29 cellular contexts compared by ENCODE assay signal in genomic region chr2:22970991-22971390, GRCh38.
"Had no signal": no experiment of that assay in that cellular context is flagged by ENCODE, and none has a peak within 500 bp of the region (broad histone marks: within the 10 kb centered on the region; RNA-seq: fewer than 3 reads in every experiment).

No MANE protein-coding gene starts in this region.

- H3K9me3 ChIP-seq: ascending aorta, MG63, SJCRH30 had no signal

- H3K9me3 Mint-ChIP-seq: activated CD4-positive, alpha-beta T cell treated with anti-CD3 and anti-CD28 coated beads, Interleukin-2, amount 10 ng/mL, durations not matched to agents 24 days and 14 days; activated CD8-positive, alpha-beta T cell treated with anti-CD3 and anti-CD28 coated beads for 36 hours; activated naive CD4-positive, alpha-beta T cell treated with anti-CD3 and anti-CD28 coated beads, Interleukin-2, amount 50 U/mL, for 24 hours; activated naive CD8-positive, alpha-beta T cell treated with anti-CD3 and anti-CD28 coated beads, Interleukin-2, amount 10 ng/mL, durations not matched to agents 7 days and 5 days had no signal

- H3K36me3 Mint-ChIP-seq: activated naive CD4-positive, alpha-beta T cell treated with anti-CD3 and anti-CD28 coated beads, Interleukin-2, amount 50 U/mL, for 24 hours; activated naive CD8-positive, alpha-beta T cell treated with anti-CD3 and anti-CD28 coated beads, Interleukin-2, amount 10 ng/mL, durations not matched to agents 7 days and 5 days had no signal

- H3K4me1 Mint-ChIP-seq: activated CD4-positive, alpha-beta T cell treated with anti-CD3 and anti-CD28 coated beads, Interleukin-2, amount 10 ng/mL, durations not matched to agents 24 days and 14 days; activated naive CD4-positive, alpha-beta T cell treated with anti-CD3 and anti-CD28 coated beads, Interleukin-2, amount 50 U/mL, for 24 hours; activated naive CD8-positive, alpha-beta T cell treated with anti-CD3 and anti-CD28 coated beads, Interleukin-2, amount 10 ng/mL, durations not matched to agents 7 days and 5 days; activated T-helper 17 cell treated with anti-CD3 and anti-CD28 coated beads, Interleukin-2, amount 50 U/mL, for 72 hours had no signal

- H3K27me3 ChIP-seq: ascending aorta, cardiac muscle cell, MG63, SJCRH30 had no signal

- ATAC-seq: activated CD8-positive, alpha-beta T cell treated with anti-CD3 and anti-CD28 coated beads for 36 hours; activated T-cell treated with anti-CD3 and anti-CD28 coated beads, Interleukin-2, amount 50 U/mL, for 72 hours; activated T-helper 17 cell treated with anti-CD3 and anti-CD28 coated beads, Interleukin-2, amount 50 U/mL, for 72 hours; Panc1 had no signal

- H3K4me3 Mint-ChIP-seq: activated CD4-positive, alpha-beta T cell treated with anti-CD3 and anti-CD28 coated beads, Interleukin-2, amount 10 ng/mL, durations not matched to agents 24 days and 14 days; activated CD8-positive, alpha-beta T cell treated with anti-CD3 and anti-CD28 coated beads for 36 hours; activated naive CD4-positive, alpha-beta T cell treated with anti-CD3 and anti-CD28 coated beads, Interleukin-2, amount 50 U/mL, for 24 hours; activated naive CD8-positive, alpha-beta T cell treated with anti-CD3 and anti-CD28 coated beads, Interleukin-2, amount 10 ng/mL, durations not matched to agents 7 days and 5 days; activated T-cell treated with anti-CD3 and anti-CD28 coated beads, Interleukin-2, amount 50 U/mL, for 72 hours; activated T-helper 17 cell treated with anti-CD3 and anti-CD28 coated beads, Interleukin-2, amount 50 U/mL, for 72 hours had no signal

- H3K4me3 ChIP-seq: ascending aorta, cardiac muscle cell, MG63, SJCRH30, SK-N-MC had no signal

- H3K27ac Mint-ChIP-seq: activated CD4-positive, alpha-beta T cell treated with anti-CD3 and anti-CD28 coated beads, Interleukin-2, amount 10 ng/mL, durations not matched to agents 24 days and 14 days; activated CD8-positive, alpha-beta T cell treated with anti-CD3 and anti-CD28 coated beads for 36 hours; activated naive CD4-positive, alpha-beta T cell treated with anti-CD3 and anti-CD28 coated beads, Interleukin-2, amount 50 U/mL, for 24 hours; activated naive CD8-positive, alpha-beta T cell treated with anti-CD3 and anti-CD28 coated beads, Interleukin-2, amount 10 ng/mL, durations not matched to agents 7 days and 5 days; activated T-cell treated with anti-CD3 and anti-CD28 coated beads, Interleukin-2, amount 50 U/mL, for 72 hours; activated T-helper 17 cell treated with anti-CD3 and anti-CD28 coated beads, Interleukin-2, amount 50 U/mL, for 72 hours had no signal

- H3K4me1 ChIP-seq: ascending aorta, SJCRH30 had no signal

- H3K27ac ChIP-seq: ascending aorta, cardiac muscle cell, SJCRH30, SK-N-MC, WERI-Rb-1 had no signal

- H3K36me3 ChIP-seq: ascending aorta, cardiac muscle cell, MG63, SJCRH30, WERI-Rb-1 had no signal

- DNase-seq: activated CD4-positive, alpha-beta T cell treated with anti-CD3 and anti-CD28 coated beads, Interleukin-2, amount 10 ng/mL, durations not matched to agents 24 days and 14 days; activated CD4-positive, alpha-beta T cell treated with anti-CD3 and anti-CD28 coated beads, Interleukin-2, amount 50 U/mL, for 4 hours; activated CD8-positive, alpha-beta T cell treated with anti-CD3 and anti-CD28 coated beads for 36 hours; activated effector memory CD4-positive, alpha-beta T cell treated with anti-CD3 and anti-CD28 coated beads, Interleukin-2, amount 50 U/mL, for 16 hours; activated naive CD4-positive, alpha-beta T cell treated with Interleukin-2 at 50 U/mL for 16 hours; activated naive CD8-positive, alpha-beta T cell treated with anti-CD3 and anti-CD28 coated beads, Interleukin-2, amount 10 ng/mL, durations not matched to agents 7 days and 5 days; activated T-cell treated with anti-CD3 and anti-CD28 coated beads, Interleukin-2, amount 50 U/mL, for 1 hour; activated T-cell treated with anti-CD3 and anti-CD28 coated beads, Interleukin-2, amount 50 U/mL, for 72 hours; amygdala; Kasumi-1; MG63; NCI-H1048; NCI-H1105 treated with DMSO at 0.1 percent for 48 hours; NCI-H1436; NCI-H1694; NCI-H1930; NCI-H2081 treated with DMSO at 0.1 percent for 48 hours; NCI-H345; NCI-H524 treated with DMSO at 0.1 percent for 48 hours; SHP77; SJCRH30; T1000; WERI-Rb-1 had no signal

- H3K27me3 Mint-ChIP-seq: activated CD4-positive, alpha-beta T cell treated with anti-CD3 and anti-CD28 coated beads, Interleukin-2, amount 10 ng/mL, durations not matched to agents 24 days and 14 days had no signal
